ENCODE assay signal across 23 cellular contexts in the genomic region with DNA sequence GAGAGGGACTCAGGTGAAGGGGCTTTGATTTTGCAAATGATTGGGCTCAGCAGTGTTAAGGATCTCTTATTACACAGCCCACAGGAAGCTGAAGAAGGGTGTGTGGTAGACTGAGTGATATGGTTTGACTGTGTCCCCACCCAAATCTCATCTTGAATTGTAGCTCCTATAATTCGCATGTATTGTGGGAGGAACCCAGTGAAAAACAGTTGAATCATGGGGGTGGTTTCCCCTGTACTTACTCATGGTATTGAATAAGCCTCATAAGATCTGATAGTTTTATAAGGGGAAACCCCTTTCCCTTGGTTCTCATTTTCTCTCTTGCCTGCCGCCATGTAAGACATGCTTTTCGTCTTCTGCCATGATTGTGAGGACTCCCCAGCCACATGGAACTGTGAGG.
DNase-seq lines count a peak whose midpoint lies in the region; FAIRE-seq and TF ChIP-seq lines count a peak whose summit lies in the region.
"Had no signal": no experiment of that assay in that cellular context is flagged by ENCODE, and none has a peak within 500 bp of the region (broad histone marks: within the 10 kb centered on the region; RNA-seq: fewer than 3 reads in every experiment).

No MANE protein-coding gene starts in this region.

- H3K36me3 ChIP-seq in cardiac muscle cell (no peaks in the 10 kb centered on the region), right atrium auricular region (no peaks in the 10 kb centered on the region), MM.1S (replicated peaks; ENCODE audit: insufficient read depth, low read length) (no peaks in the 10 kb centered on the region), bronchial epithelial cell (ENCODE audit: control insufficient read depth, insufficient read depth, low read length) (no peaks in the 10 kb centered on the region)
- H3K36me3 ChIP-seq: BLaER1 had no signal

- TF ChIP-seq CTCF in cardiac muscle cell (IDR thresholded peaks at IDR 0.05; ENCODE audit: low read depth, low read length): no peak
- TF ChIP-seq CTCF in right atrium auricular region (IDR thresholded peaks at IDR 0.05): no peak
- no peak for TF ChIP-seq CTCF in MM.1S (IDR thresholded peaks at IDR 0.05; ENCODE audit: low read length)
- no peak for TF ChIP-seq CTCF in bronchial epithelial cell (IDR thresholded peaks at IDR 0.05; ENCODE audit: insufficient read depth, low read length, severe bottlenecking)

- H2AFZ ChIP-seq in MM.1S (ENCODE audit: low read length): no peak overlapping the region
- H2AFZ ChIP-seq: PC-9 had no signal

- no peaks in the 10 kb centered on the region for H4K20me1 ChIP-seq in MM.1S (ENCODE audit: insufficient read depth, low read length)
- H4K20me1 ChIP-seq: BLaER1 had no signal

- peak overlapping the region; percentile 55 for H3K4me2 ChIP-seq in MM.1S (ENCODE audit: low read depth, low read length)
- H3K4me2 ChIP-seq: BLaER1, PC-9 had no signal

- H3K9me3 ChIP-seq in cardiac muscle cell (ENCODE audit: low read depth) (no peaks in the 10 kb centered on the region), right atrium auricular region (no peaks in the 10 kb centered on the region), MM.1S (replicated peaks; ENCODE audit: insufficient read depth, low read length) (no peaks in the 10 kb centered on the region)
- H3K9me3 ChIP-seq: BLaER1 had no signal

- FAIRE-seq in bronchial epithelial cell (lab: Jason Lieb, UNC): no peak
- FAIRE-seq: GM19239, H1 had no signal

- H3K9me2 ChIP-seq in MM.1S (replicated peaks; ENCODE audit: insufficient read depth, low read length): no peaks in the 10 kb centered on the region

- H3F3A ChIP-seq in MM.1S (ENCODE audit: insufficient read depth, low read length): peaks cover 7% of the 10 kb centered on the region; the same call in 1 of the 2 replicates

- DNase-seq in cardiac muscle cell (ENCODE audit: low read depth in 1 of 2, low spot score in 1 of 2) (no peak), right atrium auricular region (ENCODE audit: low spot score) (no peak), MM.1S (no peak), bronchial epithelial cell (ENCODE audit: low read depth) (peak; percentile 12), lung microvascular endothelial cell (ENCODE audit: low read depth in 2 of 2) (peak; percentile 40 to 58), NOMO-1 treated with DMSO at 0.1 percent for 48 hours (lab: John Stamatoyannopoulos, UW; ENCODE audit: unreplicated experiment) (no peak)
- DNase-seq in activated T-cell treated with anti-CD3 and anti-CD28 coated beads, Interleukin-2, amount 50 U/mL, for 48 hours: no peak
- DNase-seq: CD4-positive, CD25-positive, alpha-beta regulatory T cell; DMS153; DND-41; HCEC 1CT; NCI-H1092 treated with DMSO at 0.1 percent for 48 hours; NCI-H1436; NCI-H187 treated with DMSO at 0.1 percent for 48 hours; NCI-H446; NCI-H524 treated with DMSO at 0.1 percent for 48 hours; NCI-H774; NK-92 treated with Interleukin-12 subunit alpha and Interleukin-12 subunit beta, amount 100 ng/mL, for 24 hours; PC-9; SHP77 had no signal

- H3K4me1 ChIP-seq in cardiac muscle cell (ENCODE audit: low read depth): peaks cover 9% of the 10 kb centered on the region
- H3K4me1 ChIP-seq in right atrium auricular region: peaks cover 0 to 21% of the 10 kb centered on the region in 2 donors
- peaks cover 15% of the 10 kb centered on the region for H3K4me1 ChIP-seq in MM.1S (ENCODE audit: low read length)
- H3K4me1 ChIP-seq: BLaER1 had no signal

- no peak overlapping the region for H3K4me3 ChIP-seq in cardiac muscle cell
- H3K4me3 ChIP-seq in right atrium auricular region: no peak overlapping the region
- H3K4me3 ChIP-seq in MM.1S (ENCODE audit: low read length): 0 out of 2 replicates have a peak overlapping the region, but pooled peaks have one; percentile 12
- H3K4me3 ChIP-seq in bronchial epithelial cell (ENCODE audit: low read depth, low read length): no peak overlapping the region
- H3K4me3 ChIP-seq: BLaER1, PC-9 had no signal

- H3K79me2 ChIP-seq in MM.1S (ENCODE audit: low read length): no peaks in the 10 kb centered on the region

- H3K27ac ChIP-seq in cardiac muscle cell (peak overlapping the region; percentile 83), right atrium auricular region (peak overlapping the region in 1 of 2 donors; percentile 49), MM.1S (ENCODE audit: low read length) (peak overlapping the region; percentile 52; the same call in 1 of the 2 replicates)
- H3K27ac ChIP-seq: BLaER1, PC-9 had no signal

- H3K9ac ChIP-seq in MM.1S (ENCODE audit: low read length): no peak overlapping the region
- H3K9ac ChIP-seq: BLaER1 had no signal

- H3K27me3 ChIP-seq in cardiac muscle cell: no peaks in the 10 kb centered on the region
- H3K27me3 ChIP-seq in right atrium auricular region: no peaks in the 10 kb centered on the region
- no peaks in the 10 kb centered on the region for H3K27me3 ChIP-seq in MM.1S (replicated peaks; ENCODE audit: insufficient read depth, low read length)
- H3K27me3 ChIP-seq in bronchial epithelial cell (ENCODE audit: control insufficient read depth, insufficient read depth, low read length): no peaks in the 10 kb centered on the region
- H3K27me3 ChIP-seq: BLaER1 had no signal

Comparison
In these comparisons a context has a peak if more than half of its experiments do, and no peak if none do; other contexts are left out.
1. DNase-seq: peak in bronchial epithelial cell (single experiment) and lung microvascular endothelial cell (2 of 2); none in cardiac muscle cell (0 of 2), right atrium auricular region (single experiment), MM.1S (single experiment), activated T-cell treated with anti-CD3 and anti-CD28 coated beads, Interleukin-2, amount 50 U/mL, for 48 hours (0 of 2) and NOMO-1 treated with DMSO at 0.1 percent for 48 hours (single experiment).